1 cellular context compared by ENCODE assay signal in genomic region chr1:226123212-226123560, GRCh38.
TF ChIP-seq lines count a peak whose summit lies in the region.

No MANE protein-coding gene starts in this region.

TF ChIP-seq in GM23338, 12 proteins besides CTCF, POLR2A, EP300 and RAD21 (continued from another document):
- TF ChIP-seq, protein P1, sequence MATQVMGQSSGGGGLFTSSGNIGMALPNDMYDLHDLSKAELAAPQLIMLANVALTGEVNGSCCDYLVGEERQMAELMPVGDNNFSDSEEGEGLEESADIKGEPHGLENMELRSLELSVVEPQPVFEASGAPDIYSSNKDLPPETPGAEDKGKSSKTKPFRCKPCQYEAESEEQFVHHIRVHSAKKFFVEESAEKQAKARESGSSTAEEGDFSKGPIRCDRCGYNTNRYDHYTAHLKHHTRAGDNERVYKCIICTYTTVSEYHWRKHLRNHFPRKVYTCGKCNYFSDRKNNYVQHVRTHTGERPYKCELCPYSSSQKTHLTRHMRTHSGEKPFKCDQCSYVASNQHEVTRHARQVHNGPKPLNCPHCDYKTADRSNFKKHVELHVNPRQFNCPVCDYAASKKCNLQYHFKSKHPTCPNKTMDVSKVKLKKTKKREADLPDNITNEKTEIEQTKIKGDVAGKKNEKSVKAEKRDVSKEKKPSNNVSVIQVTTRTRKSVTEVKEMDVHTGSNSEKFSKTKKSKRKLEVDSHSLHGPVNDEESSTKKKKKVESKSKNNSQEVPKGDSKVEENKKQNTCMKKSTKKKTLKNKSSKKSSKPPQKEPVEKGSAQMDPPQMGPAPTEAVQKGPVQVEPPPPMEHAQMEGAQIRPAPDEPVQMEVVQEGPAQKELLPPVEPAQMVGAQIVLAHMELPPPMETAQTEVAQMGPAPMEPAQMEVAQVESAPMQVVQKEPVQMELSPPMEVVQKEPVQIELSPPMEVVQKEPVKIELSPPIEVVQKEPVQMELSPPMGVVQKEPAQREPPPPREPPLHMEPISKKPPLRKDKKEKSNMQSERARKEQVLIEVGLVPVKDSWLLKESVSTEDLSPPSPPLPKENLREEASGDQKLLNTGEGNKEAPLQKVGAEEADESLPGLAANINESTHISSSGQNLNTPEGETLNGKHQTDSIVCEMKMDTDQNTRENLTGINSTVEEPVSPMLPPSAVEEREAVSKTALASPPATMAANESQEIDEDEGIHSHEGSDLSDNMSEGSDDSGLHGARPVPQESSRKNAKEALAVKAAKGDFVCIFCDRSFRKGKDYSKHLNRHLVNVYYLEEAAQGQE (IDR thresholded peaks at IDR 0.05; ENCODE audit: unreplicated experiment) = no peak
- TF ChIP-seq POLR2AphosphoS5 (IDR thresholded peaks at IDR 0.05; ENCODE audit: low read depth) (no peak), EZH2 (IDR thresholded peaks at IDR 0.05; ENCODE audit: low read depth, unreplicated experiment) (no peak)
